Comparison of ENCODE assay signal across 10 cellular contexts in genomic region chr7:80721880-80722595, GRCh38.
DNase-seq lines count a peak whose midpoint lies in the region; ATAC-seq, FAIRE-seq and TF ChIP-seq lines count a peak whose summit lies in the region.
"Had no signal": no experiment of that assay in that cellular context is flagged by ENCODE, and none has a peak within 500 bp of the region (broad histone marks: within the 10 kb centered on the region; RNA-seq: fewer than 3 reads in every experiment).

No MANE protein-coding gene starts in this region.

- H3K79me1 ChIP-seq in mesenchymal stem cell (replicated peaks; ENCODE audit: low read length, poor library complexity, severe bottlenecking): no peaks in the 10 kb centered on the region

- peak overlapping the region; percentile 82 to 91 for H3K18ac ChIP-seq in mesenchymal stem cell (ENCODE audit: low read depth in 1 of 2, low read length in 2 of 2)

- H3K4me3 ChIP-seq in A549: peak overlapping the region; percentile 3; the same call in 1 of the 3 replicates
- no peak overlapping the region for H3K4me3 ChIP-seq in MG63
- no peak overlapping the region for H3K4me3 ChIP-seq in choroid plexus epithelial cell (ENCODE audit: low read depth, low read length)
- peak overlapping the region in 1 of 2 experiments; percentile 34 for H3K4me3 ChIP-seq in mesenchymal stem cell (ENCODE audit: insufficient read depth in 1 of 2, low read depth in 1 of 2, low read length in 2 of 2)

- no peaks in the 10 kb centered on the region for H3K36me3 ChIP-seq in MG63
- H3K36me3 ChIP-seq in mesenchymal stem cell (ENCODE audit: control insufficient read depth in 1 of 2, insufficient read depth in 2 of 2, low read depth in 1 of 2, low read length in 2 of 2): no peaks in the 10 kb centered on the region

- H4K8ac ChIP-seq in mesenchymal stem cell (ENCODE audit: low read length): peak overlapping the region; percentile 82

- peak overlapping the region; percentile 92 for H2BK120ac ChIP-seq in mesenchymal stem cell (ENCODE audit: low read depth, low read length)

- no peaks in the 10 kb centered on the region for H3K36me3 Mint-ChIP-seq in activated naive CD4-positive, alpha-beta T cell treated with anti-CD3 and anti-CD28 coated beads, Interleukin-2, amount 10 ng/mL, durations not matched to agents 7 days and 5 days

- H3K27me3 Mint-ChIP-seq in activated naive CD4-positive, alpha-beta T cell treated with anti-CD3 and anti-CD28 coated beads, Interleukin-2, amount 10 ng/mL, durations not matched to agents 7 days and 5 days: no peaks in the 10 kb centered on the region

- H3K4me2 ChIP-seq in A549: peak overlapping the region; percentile 80
- H3K4me2 ChIP-seq in mesenchymal stem cell (ENCODE audit: low read length, poor library complexity, severe bottlenecking): peak overlapping the region; percentile 50

- H3K4ac ChIP-seq in mesenchymal stem cell (ENCODE audit: low read depth in 1 of 2, low read length in 2 of 2): peak overlapping the region in 1 of 2 experiments; percentile 73

- H3K9ac ChIP-seq in mesenchymal stem cell (ENCODE audit: low read length): peak overlapping the region; percentile 91
- H3K9ac ChIP-seq: parathyroid adenoma had no signal

- no peak overlapping the region for H3K4me3 Mint-ChIP-seq in activated naive CD4-positive, alpha-beta T cell treated with anti-CD3 and anti-CD28 coated beads, Interleukin-2, amount 10 ng/mL, durations not matched to agents 7 days and 5 days

- H3K14ac ChIP-seq in mesenchymal stem cell (ENCODE audit: low read length in 2 of 2): no peak overlapping the region

- no peak; a peak in 1 of 5 replicates for TF ChIP-seq RAD21 in A549 (conservative IDR thresholded peaks at IDR 0.05 in 1 of 2, IDR thresholded peaks at IDR 0.05 in 1 of 2)

- TF ChIP-seq EP300 in A549 (IDR thresholded peaks at IDR 0.05): peak in 1 of 2 experiments; percentile 42; a peak in 1 of 5 replicates

- H2BK5ac ChIP-seq in mesenchymal stem cell (ENCODE audit: low read depth, low read length, poor library complexity, severe bottlenecking): peak overlapping the region; percentile 98

- WGBS in A549 (ENCODE audit: missing lambda C conversion rate): 3% methylated on average over 3 of the region's 3 CpGs
- WGBS in mesenchymal stem cell: 16% methylated on average over 2 of the region's 3 CpGs

- H3K23ac ChIP-seq in mesenchymal stem cell (ENCODE audit: low read length in 2 of 2): no peak overlapping the region

- peak; percentile 99 for FAIRE-seq in A549 (lab: Jason Lieb, UNC)

- DNase-seq in A549 (ENCODE audit: low read depth in 1 of 2, low spot score in 1 of 2): peak; percentile 77 to 85
- peak; percentile 56 for DNase-seq in MG63
- DNase-seq in choroid plexus epithelial cell (ENCODE audit: low read depth): peak; percentile 92
- peak; percentile 91 for DNase-seq in mesenchymal stem cell
- DNase-seq in SHP77 treated with DMSO at 0.1 percent for 48 hours (lab: John Stamatoyannopoulos, UW): no peak
- no peak for DNase-seq in activated naive CD4-positive, alpha-beta T cell treated with anti-CD3 and anti-CD28 coated beads, Interleukin-2, amount 10 ng/mL, durations not matched to agents 7 days and 5 days
- DNase-seq in HUDEP-2 (lab: John Stamatoyannopoulos, UW; ENCODE audit: unreplicated experiment in 76 of 76): no peak

- peak overlapping the region; percentile 96 to 98 for H3K27ac ChIP-seq in A549
- H3K27ac ChIP-seq in mesenchymal stem cell (ENCODE audit: low read length, poor library complexity, severe bottlenecking): peak overlapping the region; percentile 100
- H3K27ac ChIP-seq: C4-2B, parathyroid adenoma had no signal

- no peak for TF ChIP-seq POLR2A in A549 (IDR thresholded peaks at IDR 0.05; ENCODE audit: low read length)

- H2AFZ ChIP-seq in mesenchymal stem cell (ENCODE audit: low read depth, low read length): peak overlapping the region; percentile 63
- H2AFZ ChIP-seq: parathyroid adenoma had no signal

- ATAC-seq in A549 (peak; percentile 77 to 80), GM21381 (IDR thresholded peaks at IDR 0.05; ENCODE audit: unreplicated experiment) (no peak)

- peak overlapping the region; percentile 61 for H4K91ac ChIP-seq in mesenchymal stem cell (ENCODE audit: low read length)

- H3K9me3 Mint-ChIP-seq in activated naive CD4-positive, alpha-beta T cell treated with anti-CD3 and anti-CD28 coated beads, Interleukin-2, amount 10 ng/mL, durations not matched to agents 7 days and 5 days: no peaks in the 10 kb centered on the region

- no peaks in the 10 kb centered on the region for H3K4me1 Mint-ChIP-seq in activated naive CD4-positive, alpha-beta T cell treated with anti-CD3 and anti-CD28 coated beads, Interleukin-2, amount 10 ng/mL, durations not matched to agents 7 days and 5 days

- peak overlapping the region; percentile 63 for H2BK15ac ChIP-seq in mesenchymal stem cell (ENCODE audit: low read depth, poor library complexity, severe bottlenecking)

- H3K27ac Mint-ChIP-seq in activated naive CD4-positive, alpha-beta T cell treated with anti-CD3 and anti-CD28 coated beads, Interleukin-2, amount 10 ng/mL, durations not matched to agents 7 days and 5 days: no peak overlapping the region

- peak overlapping the region; percentile 54 to 92 for H2BK12ac ChIP-seq in mesenchymal stem cell (ENCODE audit: low read length in 2 of 2)

- H2AK5ac ChIP-seq in mesenchymal stem cell (ENCODE audit: low read length, severe bottlenecking): peak overlapping the region; percentile 98

- POLR2A ChIA-PET in A549 (lab: Yijun Ruan, JAX): interaction anchor here (0.6 to 1.6 kb wide), 5 partner anchors 19 to 236 kb away, joined by 3 to 10 read pairs (median 6); partner anchors contain the start of gene SEMA3C

- TF ChIP-seq CTCF in A549 (IDR thresholded peaks at IDR 0.05) (no peak), choroid plexus epithelial cell (conservative IDR thresholded peaks at IDR 0.05; ENCODE audit: low read depth, low read length) (no peak)

- H3K4me1 ChIP-seq in A549 (peaks cover 53% of the 10 kb centered on the region), mesenchymal stem cell (ENCODE audit: control insufficient read depth, insufficient read depth, low read depth, low read length) (peaks cover 5% of the 10 kb centered on the region)
- H3K4me1 ChIP-seq: parathyroid adenoma had no signal

- CTCF ChIA-PET in A549 (lab: Yijun Ruan, JAX): interaction anchor here (1.0 to 1.3 kb wide), 5 partner anchors 10 to 748 kb away, joined by 3 to 8 read pairs (median 3); no protein-coding TSS in a partner anchor
- CTCF ChIA-PET in activated naive CD4-positive, alpha-beta T cell treated with anti-CD3 and anti-CD28 coated beads, Interleukin-2, amount 10 ng/mL, durations not matched to agents 7 days and 5 days (lab: Charles Lee): no interaction called here

- H3K9me3 ChIP-seq in A549: 0 out of 3 replicates have a peak, but pooled peaks cover 3% of the 10 kb centered on the region
- no peaks in the 10 kb centered on the region for H3K9me3 ChIP-seq in MG63
- no peaks in the 10 kb centered on the region for H3K9me3 ChIP-seq in mesenchymal stem cell (ENCODE audit: control insufficient read depth, low read length)

- H3K27me3 ChIP-seq in MG63 (no peaks in the 10 kb centered on the region), mesenchymal stem cell (ENCODE audit: control insufficient read depth in 1 of 2, insufficient read depth in 1 of 2, low read length in 2 of 2) (no peaks in the 10 kb centered on the region)

TF ChIP-seq in A549, 52 proteins besides CTCF, POLR2A, EP300 and RAD21:
- TF ChIP-seq JUN (IDR thresholded peaks at IDR 0.05): peak in 1 of 2 experiments; percentile 46; a peak in 1 of 5 replicates
- TF ChIP-seq PBX3 (IDR thresholded peaks at IDR 0.05): no peak
- peak; percentile 88 for TF ChIP-seq FOSL2 (IDR thresholded peaks at IDR 0.05)
- peak; percentile 98 for TF ChIP-seq FOSL2 (CRISPR knock-in tag; IDR thresholded peaks at IDR 0.05)
- peak; percentile 75 for TF ChIP-seq JUNB (IDR thresholded peaks at IDR 0.05)
- TF ChIP-seq GATA3 (IDR thresholded peaks at IDR 0.05; ENCODE audit: borderline replicate concordance): peak; percentile 39; the same call in 1 of the 2 replicates
- no peak for TF ChIP-seq RFX5 (IDR thresholded peaks at IDR 0.05)
- TF ChIP-seq BCL3 (IDR thresholded peaks at IDR 0.05): no peak
- TF ChIP-seq CEBPB (IDR thresholded peaks at IDR 0.05): peak; percentile 82 to 87
- TF ChIP-seq TFCP2L1 (CRISPR knock-in tag; IDR thresholded peaks at IDR 0.05): no peak
- no peak for TF ChIP-seq KDM5A (IDR thresholded peaks at IDR 0.05)
- no peak for TF ChIP-seq RNF2 (IDR thresholded peaks at IDR 0.05; ENCODE audit: borderline replicate concordance, low read depth)
- TF ChIP-seq HES2 (IDR thresholded peaks at IDR 0.05): 0 out of 2 replicates have a peak, but pooled peaks have one; percentile 20
- no peak for TF ChIP-seq SREBF2 (IDR thresholded peaks at IDR 0.05)

Comparison
In these comparisons a context has a peak if more than half of its experiments do, and no peak if none do; other contexts are left out.
1. DNase-seq: peak in A549 (2 of 2), MG63 (single experiment), choroid plexus epithelial cell (single experiment) and mesenchymal stem cell (single experiment); none in SHP77 treated with DMSO at 0.1 percent for 48 hours (single experiment), activated naive CD4-positive, alpha-beta T cell treated with anti-CD3 and anti-CD28 coated beads, Interleukin-2, amount 10 ng/mL, durations not matched to agents 7 days and 5 days (single experiment) and HUDEP-2 (0 of 76).